Comparison of ENCODE assay signal across 17 cellular contexts in the genomic region with DNA sequence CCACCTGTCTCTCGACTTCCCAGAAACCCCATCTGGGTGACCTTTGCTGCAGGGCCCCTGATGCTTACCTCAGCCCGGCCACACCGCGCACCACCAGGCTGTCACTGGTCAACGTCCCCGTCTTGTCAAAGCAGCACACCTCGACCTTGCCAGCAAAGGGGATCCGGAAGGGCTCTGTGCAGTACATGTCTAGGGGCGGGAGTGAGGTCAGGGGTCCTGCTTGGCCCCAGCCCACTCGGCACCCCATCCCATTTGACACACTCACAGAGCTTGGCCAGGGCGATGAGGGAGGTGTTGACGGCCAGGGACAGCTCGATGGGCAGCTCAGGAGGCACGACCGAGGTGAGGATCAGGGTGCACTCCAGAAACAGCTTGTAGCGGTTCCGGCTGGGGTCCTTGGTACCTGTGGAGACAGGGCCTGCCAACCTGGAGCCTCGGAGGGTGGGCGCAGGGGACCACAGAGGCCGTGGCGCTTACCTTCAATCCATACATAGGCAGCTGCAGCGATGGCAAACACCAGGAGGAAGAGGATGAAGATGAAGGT. TPM values are rescaled to one million over a fixed set of nuclear protein-coding genes. Genes with fewer than 3 reads are reported as not detected.
A peak's percentile ranks its signal among the peaks of the same experiment; 100 is the strongest.
DNase-seq lines count a peak whose midpoint lies in the region; ATAC-seq and TF ChIP-seq lines count a peak whose summit lies in the region.
"Had no signal": no experiment of that assay in that cellular context is flagged by ENCODE, and none has a peak within 500 bp of the region (broad histone marks: within the 10 kb centered on the region; RNA-seq: fewer than 3 reads in every experiment).

No MANE protein-coding gene starts in this region.

- H3K9me3 ChIP-seq in heart left ventricle: no peaks in the 10 kb centered on the region
- H3K9me3 ChIP-seq in spleen: no peaks in the 10 kb centered on the region
- no peaks in the 10 kb centered on the region for H3K9me3 ChIP-seq in HAP-1
- H3K9me3 ChIP-seq: BLaER1 treated with 17β-estradiol and CSF1 and Interleukin-3, amounts not matched to agents 10 nM and 100 nM; MG63; Peyer's patch had no signal

- 88 to 95% (median 94%) methylated on average over 13 to 22 of the region's 22 CpGs for WGBS in heart left ventricle, 4 donors
- WGBS in spleen, 5 donors: 96 to 100% (median 98%) methylated on average over 13 to 22 of the region's 22 CpGs

- DNase-seq in Right ventricle myocardium inferior (ENCODE audit: missing footprints) (peak; percentile 25), heart left ventricle (no peak), GM13977 (ENCODE audit: low spot score) (peak; percentile 13), epidermal melanocyte (ENCODE audit: insufficient read length, low spot score) (peak; percentile 3), spleen (peak; percentile 59), foreskin melanocyte (no peak), HAP-1 (ENCODE audit: low spot score in 2 of 2) (no peak), left lobe of liver (ENCODE audit: low spot score) (no peak)
- DNase-seq: Kasumi-1, MG63, NCI-H1048, NCI-H1436 treated with DMSO at 0.1 percent for 48 hours, NCI-H2029, NCI-H345, NCI-H526, Peyer's patch had no signal

- in situ Hi-C loops in GM13977 (cut with MboI; ENCODE audit: low pct_unique_long_range_greater_than_20kb, low sequenced_read_pairs, unreplicated experiment) (no loop called here), HAP-1 (cut with MboI; ENCODE audit: low sequenced_read_pairs) (no loop called here)

- intact Hi-C loops in Right ventricle myocardium inferior (cut with DNase I): no loop called here
- intact Hi-C loops in heart left ventricle (cut with DNase I): no loop called here
- intact Hi-C loops in spleen (cut with DNase I; ENCODE audit: low total_unique reads): no loop called here

- no peaks in the 10 kb centered on the region for H3K27me3 ChIP-seq in heart left ventricle
- no peaks in the 10 kb centered on the region for H3K27me3 ChIP-seq in spleen (replicated peaks in 1 of 7)
- H3K27me3 ChIP-seq in HAP-1 (ENCODE audit: low read depth): no peaks in the 10 kb centered on the region
- H3K27me3 ChIP-seq: BLaER1 treated with 17β-estradiol and CSF1 and Interleukin-3, amounts not matched to agents 10 nM and 100 nM; MG63; Peyer's patch had no signal

- no peak for TF ChIP-seq POLR2A in heart left ventricle (IDR thresholded peaks at IDR 0.05)
- TF ChIP-seq POLR2A in spleen (IDR thresholded peaks at IDR 0.05): no peak

- peaks cover 0 to 10% (median 0%) of the 10 kb centered on the region in 12 donors for H3K4me1 ChIP-seq in heart left ventricle
- peaks cover 0 to 8% (median 3%) of the 10 kb centered on the region in 6 donors for H3K4me1 ChIP-seq in spleen
- no peaks in the 10 kb centered on the region for H3K4me1 ChIP-seq in HAP-1
- H3K4me1 ChIP-seq: Peyer's patch had no signal

- TF ChIP-seq CTCF in heart left ventricle (IDR thresholded peaks at IDR 0.05): no peak
- no peak for TF ChIP-seq CTCF in GM13977 (IDR thresholded peaks at IDR 0.05; ENCODE audit: extremely low read depth, insufficient read depth, missing control alignments)
- TF ChIP-seq CTCF in spleen (IDR thresholded peaks at IDR 0.05 in 8 of 11, conservative IDR thresholded peaks at IDR 0.05 in 3 of 11): no peak

- no peak for ATAC-seq in Right ventricle myocardium inferior
- ATAC-seq in heart left ventricle: no peak
- ATAC-seq in left lobe of liver: no peak

- H3K36me3 ChIP-seq in heart left ventricle (peaks cover 6 to 100% (median 97%) of the 10 kb centered on the region in 9 donors), spleen (peaks cover 18 to 100% (median 100%) of the 10 kb centered on the region in 6 donors), HAP-1 (replicated peaks) (peaks cover 96% of the 10 kb centered on the region)

- H3K27ac ChIP-seq in heart left ventricle: no peak overlapping the region
- H3K27ac ChIP-seq in spleen: no peak overlapping the region
- H3K27ac ChIP-seq: BLaER1 treated with 17β-estradiol and CSF1 and Interleukin-3, amounts not matched to agents 10 nM and 100 nM; Peyer's patch had no signal

- H3K4me3 ChIP-seq in heart left ventricle (no peak overlapping the region), spleen (no peak overlapping the region), HAP-1 (no peak overlapping the region)
- H3K4me3 ChIP-seq: BLaER1 treated with 17β-estradiol and CSF1 and Interleukin-3, amounts not matched to agents 10 nM and 100 nM; MG63; Peyer's patch had no signal

RNA-seq across cellular contexts. Expression of a gene that starts 8.4 kb away (rescaled TPM):
- total RNA-seq in Right ventricle myocardium inferior (20.1 TPM), heart left ventricle (10 to 100 TPM; 15.7 to 65.8 (median 23.1) TPM), spleen (100 to 1,000 TPM in 5 of 7 donors, 10 to 100 TPM in 2; 88.4 to 301 (median 113) TPM), left lobe of liver (34.2 TPM)
- polyA plus RNA-seq in heart left ventricle (10 to 100 TPM; 16.1 to 22.0 TPM), spleen (10 to 100 TPM; 39.7 to 95.3 (median 91.6) TPM)

RNA-seq across cellular contexts. Expression of a gene that starts 11.7 kb away (rescaled TPM):
- total RNA-seq in Right ventricle myocardium inferior (4.5 TPM), heart left ventricle (10 to 100 TPM in 2 of 9 donors, 1 to 10 TPM in 7; 1.1 to 21.7 (median 2.5) TPM), spleen (100 to 1,000 TPM in 2 of 7 donors, 10 to 100 TPM in 5; 59.9 to 141 (median 96.9) TPM), left lobe of liver (3.7 TPM)
- polyA plus RNA-seq in heart left ventricle (1 to 10 TPM; 2.1 TPM), spleen (10 to 100 TPM; 26.7 to 60.5 (median 31.9) TPM)

RNA-seq across cellular contexts. Expression of a gene that starts 13.5 kb away (rescaled TPM):
- total RNA-seq in Right ventricle myocardium inferior (2.7 TPM), heart left ventricle (1 to 10 TPM; 1.5 to 6.8 (median 3.4) TPM), spleen (10 to 100 TPM; 29.6 to 58.3 (median 41.1) TPM), left lobe of liver (3.4 TPM)
- polyA plus RNA-seq in heart left ventricle (1 to 10 TPM; 3.4 to 3.7 TPM), spleen (10 to 100 TPM; 29.8 to 51.9 (median 46.3) TPM)

RNA-seq across cellular contexts. Expression of a gene that starts 27.1 kb away (rescaled TPM):
- total RNA-seq in Right ventricle myocardium inferior (0.57 TPM), heart left ventricle (1 to 10 TPM in 2 of 9 donors, under 1 TPM in 6, not detected in 1; 0.24 to 6.1 (median 0.74) TPM), spleen (10 to 100 TPM; 23.7 to 62.8 (median 41.1) TPM), left lobe of liver (1.3 TPM)
- polyA plus RNA-seq in heart left ventricle (1 to 10 TPM in 1 of 2 donors, under 1 TPM in 1; 0.46 to 1.6 TPM), spleen (10 to 100 TPM; 12.4 to 44.1 (median 41.9) TPM)

RNA-seq across cellular contexts. Expression of a gene that starts 36.6 kb away (rescaled TPM):
- not detected for total RNA-seq in Right ventricle myocardium inferior
- total RNA-seq in heart left ventricle: under 1 TPM in 2 of 9 donors, not detected in 7; 0.43 to 0.69 TPM
- under 1 TPM in 1 of 2 donors, not detected in 1; 0.53 TPM for polyA plus RNA-seq in heart left ventricle
- 10 to 100 TPM in 2 of 7 donors, 1 to 10 TPM in 5; 5.3 to 12.5 (median 9.3) TPM for total RNA-seq in spleen
- 10 to 100 TPM in 2 of 3 donors, 1 to 10 TPM in 1; 4.4 to 17.8 (median 15.0) TPM for polyA plus RNA-seq in spleen
- total RNA-seq in left lobe of liver: 0.18 TPM

Comparison
In these comparisons a context has a peak if more than half of its experiments do, and no peak if none do; other contexts are left out.
1. DNase-seq: peak in Right ventricle myocardium inferior (single experiment), GM13977 (single experiment), epidermal melanocyte (single experiment) and spleen (single experiment); none in heart left ventricle (0 of 5), foreskin melanocyte (single experiment), HAP-1 (0 of 2) and left lobe of liver (single experiment).